Comparison of ENCODE assay signal across 8 cellular contexts in genomic region chr1:52140633-52141512, GRCh38. TPM values are rescaled to one million over a fixed set of nuclear protein-coding genes. Genes with fewer than 3 reads are reported as not detected.
DNase-seq lines count a peak whose midpoint lies in the region; ATAC-seq and TF ChIP-seq lines count a peak whose summit lies in the region.

No MANE protein-coding gene starts in this region.

- peaks cover 25% of the 10 kb centered on the region for H3F3A ChIP-seq in SK-N-SH (replicated peaks; ENCODE audit: insufficient read depth)

- H2AFZ ChIP-seq in SK-N-SH (ENCODE audit: low read depth): peak overlapping the region; percentile 99
- H2AFZ ChIP-seq in hepatocyte: peak overlapping the region; percentile 100

- ATAC-seq in SK-N-SH treated with all-trans-retinoic acid at 6 μM for 48 hours (no peak), mucosa of descending colon (no peak)
- no peak for ATAC-seq in stimulated activated naive CD8-positive, alpha-beta T cell treated with anti-CD3 and anti-CD28 coated beads, Interleukin-15, amount 100 ng/mL, for 72 hours

- no peaks in the 10 kb centered on the region for H3K9me3 ChIP-seq in SK-N-SH
- H3K9me3 ChIP-seq in WERI-Rb-1 (ENCODE audit: severe bottlenecking): no peaks in the 10 kb centered on the region
- H3K9me3 ChIP-seq in hepatocyte (ENCODE audit: low read depth): no peaks in the 10 kb centered on the region
- H3K9me3 ChIP-seq in mucosa of descending colon: no peaks in the 10 kb centered on the region

- H3K4me1 ChIP-seq in SK-N-SH (ENCODE audit: control insufficient read depth in 1 of 2, insufficient read depth in 2 of 2, low read depth in 1 of 2, low read length in 1 of 2) (peaks cover 4 to 19% of the 10 kb centered on the region in 2 experiments), hepatocyte (ENCODE audit: insufficient read depth) (peaks cover 11% of the 10 kb centered on the region), mucosa of descending colon (ENCODE audit: low read depth) (peaks cover 12% of the 10 kb centered on the region)

- no peak for TF ChIP-seq EP300 in SK-N-SH (IDR thresholded peaks at IDR 0.05; ENCODE audit: borderline replicate concordance in 1 of 2, low read depth in 1 of 2, low read length in 1 of 2)

- intact Hi-C loops in mucosa of descending colon (cut with DNase I, micrococcal nuclease): loop anchor here in 1 of 2 donors (10.0 kb wide), 1 partner anchor 154 kb away; no protein-coding TSS in a partner anchor

- H3K79me2 ChIP-seq in SK-N-SH (ENCODE audit: insufficient read depth) (peaks cover 34% of the 10 kb centered on the region), hepatocyte (peaks cover 31% of the 10 kb centered on the region)

- H4K20me1 ChIP-seq in SK-N-SH (ENCODE audit: insufficient read depth) (no peaks in the 10 kb centered on the region), hepatocyte (ENCODE audit: insufficient read depth, poor library complexity, severe bottlenecking) (peaks cover 3% of the 10 kb centered on the region)

- POLR2A ChIA-PET in SK-N-SH (lab: Yijun Ruan, JAX): no interaction called here

- H3K27ac ChIP-seq in SK-N-SH (ENCODE audit: low read depth in 2 of 2, low read length in 1 of 2): peak overlapping the region in 1 of 2 experiments; percentile 89; a peak in 3 of 4 replicates
- peak overlapping the region; percentile 91 for H3K27ac ChIP-seq in WERI-Rb-1
- H3K27ac ChIP-seq in hepatocyte: peak overlapping the region; percentile 98

- H3K27me3 Mint-ChIP-seq in stimulated activated naive CD8-positive, alpha-beta T cell treated with anti-CD3 and anti-CD28 coated beads, Interleukin-15, amount 100 ng/mL, for 72 hours: no peaks in the 10 kb centered on the region

- H3K4me2 ChIP-seq in SK-N-SH (peak overlapping the region; percentile 84), hepatocyte (peak overlapping the region; percentile 91)

- H3K9me2 ChIP-seq in SK-N-SH (no peaks in the 10 kb centered on the region), hepatocyte (replicated peaks; ENCODE audit: insufficient read depth) (no peaks in the 10 kb centered on the region)

- peak overlapping the region; percentile 79 to 84 for H3K27ac Mint-ChIP-seq in stimulated activated naive CD8-positive, alpha-beta T cell treated with anti-CD3 and anti-CD28 coated beads, Interleukin-15, amount 100 ng/mL, for 72 hours

- H3K27me3 ChIP-seq in SK-N-SH (ENCODE audit: insufficient read depth): no peaks in the 10 kb centered on the region
- no peaks in the 10 kb centered on the region for H3K27me3 ChIP-seq in WERI-Rb-1 (ENCODE audit: insufficient read depth, low read depth, severe bottlenecking)
- no peaks in the 10 kb centered on the region for H3K27me3 ChIP-seq in hepatocyte

- peak; percentile 27 for DNase-seq in SK-N-SH
- DNase-seq in WERI-Rb-1: no peak
- DNase-seq in hepatocyte (ENCODE audit: low spot score): no peak
- no peak for DNase-seq in stimulated activated naive CD8-positive, alpha-beta T cell treated with anti-CD3 and anti-CD28 coated beads, Interleukin-15, amount 100 ng/mL, for 72 hours
- no peak for DNase-seq in NCI-H1092 (lab: John Stamatoyannopoulos, UW)
- no peak for DNase-seq in activated effector memory CD4-positive, alpha-beta T cell treated with anti-CD3 and anti-CD28 coated beads, Interleukin-2, amount 50 U/mL, for 16 hours
- no peak for DNase-seq in mucosa of descending colon

- peak overlapping the region; percentile 80 for H3K4me3 Mint-ChIP-seq in stimulated activated naive CD8-positive, alpha-beta T cell treated with anti-CD3 and anti-CD28 coated beads, Interleukin-15, amount 100 ng/mL, for 72 hours

- H3K9me3 Mint-ChIP-seq in stimulated activated naive CD8-positive, alpha-beta T cell treated with anti-CD3 and anti-CD28 coated beads, Interleukin-15, amount 100 ng/mL, for 72 hours: peaks cover 0 to 5% of the 10 kb centered on the region in 2 donors

- no peak for TF ChIP-seq CTCF in SK-N-SH (IDR thresholded peaks at IDR 0.05)
- TF ChIP-seq CTCF in WERI-Rb-1 (IDR thresholded peaks at IDR 0.05; ENCODE audit: low read depth, low read length): no peak
- TF ChIP-seq CTCF in hepatocyte (IDR thresholded peaks at IDR 0.05; ENCODE audit: poor library complexity): no peak
- no peak for TF ChIP-seq CTCF in mucosa of descending colon (IDR thresholded peaks at IDR 0.05)

- no peak for TF ChIP-seq RAD21 in SK-N-SH (IDR thresholded peaks at IDR 0.05; ENCODE audit: low read length)

- H3K4me3 ChIP-seq in SK-N-SH (ENCODE audit: low read depth in 2 of 2, low read length in 1 of 2) (peak overlapping the region; percentile 83 to 90; a peak in 2 of 4 replicates), WERI-Rb-1 (ENCODE audit: low read depth, low read length) (peak overlapping the region; percentile 69), hepatocyte (peak overlapping the region; percentile 73), mucosa of descending colon (no peak overlapping the region)

- WGBS in SK-N-SH (ENCODE audit: low lambda C conversion rate): 59% methylated on average over 2 of the region's 2 CpGs
- 51% methylated on average over 2 of the region's 2 CpGs for WGBS in hepatocyte (ENCODE audit: low lambda C conversion rate, missing lambda C conversion rate)

- peaks cover 48% of the 10 kb centered on the region for H3K4me1 Mint-ChIP-seq in stimulated activated naive CD8-positive, alpha-beta T cell treated with anti-CD3 and anti-CD28 coated beads, Interleukin-15, amount 100 ng/mL, for 72 hours

- H3K9ac ChIP-seq in SK-N-SH: peak overlapping the region; percentile 94; the same call in 1 of the 2 replicates

- CTCF ChIA-PET in SK-N-SH (lab: Yijun Ruan, JAX): interaction anchor here (1.5 to 1.7 kb wide), 3 partner anchors 13 to 156 kb away, joined by 3 to 16 read pairs (median 5); no protein-coding TSS in a partner anchor

- H3K36me3 ChIP-seq in SK-N-SH (replicated peaks in 1 of 2; ENCODE audit: control insufficient read depth in 1 of 2, insufficient read depth in 2 of 2, low read length in 1 of 2) (no peaks in the 10 kb centered on the region), WERI-Rb-1 (peaks cover 6% of the 10 kb centered on the region; the same call in 1 of the 2 replicates), hepatocyte (replicated peaks; ENCODE audit: insufficient read depth, low read depth) (no peaks in the 10 kb centered on the region), mucosa of descending colon (ENCODE audit: low read depth) (no peaks in the 10 kb centered on the region)

TF ChIP-seq in SK-N-SH, 30 proteins besides CTCF, POLR2A, EP300 and RAD21:
- no peak for TF ChIP-seq YY1 (IDR thresholded peaks at IDR 0.05; ENCODE audit: low read depth)

TF ChIP-seq in SK-N-SH treated with all-trans-retinoic acid at 6 μM for 48 hours, 23 proteins besides CTCF, POLR2A, EP300 and RAD21 (continues in another document):
- TF ChIP-seq RARB (CRISPR knock-in tag; IDR thresholded peaks at IDR 0.05) (no peak), PATZ1 (CRISPR knock-in tag; IDR thresholded peaks at IDR 0.05; ENCODE audit: borderline replicate concordance) (no peak), TSHZ2 (CRISPR knock-in tag; IDR thresholded peaks at IDR 0.05) (no peak), ZC3H10 (CRISPR knock-in tag; IDR thresholded peaks at IDR 0.05) (no peak), ZNF565 (CRISPR knock-in tag; conservative IDR thresholded peaks at IDR 0.05; ENCODE audit: low read depth) (no peak), ZFP3 (CRISPR knock-in tag; IDR thresholded peaks at IDR 0.05) (no peak), ARNTL (CRISPR knock-in tag; IDR thresholded peaks at IDR 0.05; ENCODE audit: borderline replicate concordance, low read depth) (no peak)

RNA-seq across cellular contexts. Expression of gene ZFYVE9, which starts 1.0 kb away (rescaled TPM):
- polyA plus RNA-seq in SK-N-SH (2012; rRNA removed) (4.1 and 5.4 TPM in 2 replicates), hepatocyte (3.2 and 4.6 TPM in 2 replicates)
- 5.9 and 6.4 TPM in 2 replicates for polyA plus RNA-seq in SK-N-SH (2012; cell fraction: cytosol; rRNA removed)
- 2.5 and 5.3 TPM in 2 replicates for polyA plus RNA-seq in SK-N-SH (2012; cell fraction: nucleus; rRNA removed)
- total RNA-seq in hepatocyte (29.0 and 31.0 TPM in 2 replicates), mucosa of descending colon (10 to 100 TPM; 12.4 to 25.7 (median 19.1) TPM)
